Comparison of ENCODE assay signal across 16 cellular contexts in genomic region chr5:3326569-3327232, GRCh38.
"Had no signal": no experiment of that assay in that cellular context is flagged by ENCODE, and none has a peak within 500 bp of the region (broad histone marks: within the 10 kb centered on the region; RNA-seq: fewer than 3 reads in every experiment).

No MANE protein-coding gene starts in this region.

- H3K27me3 Mint-ChIP-seq: dendritic cell treated with granulocyte-macrophage colony-stimulating factor and Interleukin-4, amounts not matched to agents 40 ng/mL and 50 ng/mL, for 4 days; effector memory CD8-positive, alpha-beta T cell had no signal

- H3K4me3 ChIP-seq: esophagus squamous epithelium, gastroesophageal sphincter, lung, right atrium auricular region, smooth muscle cell, tibial artery had no signal

- H3K4me1 Mint-ChIP-seq: naive thymus-derived CD4-positive, alpha-beta T cell had no signal

- DNase-seq: effector memory CD8-positive, alpha-beta T cell; esophagus squamous epithelium; glutamatergic neuron; kidney; left colon; left ventricle myocardium superior; naive thymus-derived CD4-positive, alpha-beta T cell; nephron progenitor cell; stimulated activated CD4-positive, alpha-beta T cell treated with anti-CD3 and anti-CD28 coated beads, Interleukin-2, amount 100 ng/mL, for 48 hours; stimulated activated naive CD4-positive, alpha-beta T cell treated with Interleukin-2 at 50 U/mL for 16 hours; tibial artery had no signal

- FAIRE-seq: kidney had no signal

- H3K36me3 ChIP-seq: esophagus squamous epithelium, gastroesophageal sphincter, right atrium auricular region, tibial artery had no signal

- H3K27ac Mint-ChIP-seq: dendritic cell treated with granulocyte-macrophage colony-stimulating factor and Interleukin-4, amounts not matched to agents 40 ng/mL and 50 ng/mL, for 4 days; effector memory CD8-positive, alpha-beta T cell; naive thymus-derived CD4-positive, alpha-beta T cell; nephron progenitor cell had no signal

- ATAC-seq: effector memory CD8-positive, alpha-beta T cell; gastroesophageal sphincter; left colon; left ventricle myocardium superior; naive thymus-derived CD4-positive, alpha-beta T cell had no signal

- H3K9me3 ChIP-seq: esophagus squamous epithelium, right atrium auricular region, tibial artery had no signal

- H3K27me3 ChIP-seq: esophagus squamous epithelium, right atrium auricular region, tibial artery had no signal

- H3K27ac ChIP-seq: esophagus squamous epithelium, gastroesophageal sphincter, right atrium auricular region, tibial artery had no signal

- H3K36me3 Mint-ChIP-seq: naive thymus-derived CD4-positive, alpha-beta T cell had no signal

- H3K4me3 Mint-ChIP-seq: dendritic cell treated with granulocyte-macrophage colony-stimulating factor and Interleukin-4, amounts not matched to agents 40 ng/mL and 50 ng/mL, for 4 days; effector memory CD8-positive, alpha-beta T cell; naive thymus-derived CD4-positive, alpha-beta T cell; nephron progenitor cell had no signal

- H3K4me1 ChIP-seq: gastroesophageal sphincter, right atrium auricular region had no signal

- H3K9me3 Mint-ChIP-seq: nephron progenitor cell had no signal
